8 cellular contexts compared by ENCODE assay signal in genomic region chr20:56392282-56393132, GRCh38. TPM values are rescaled to one million over a fixed set of nuclear protein-coding genes. Genes with fewer than 3 reads are reported as not detected.
DNase-seq lines count a peak whose midpoint lies in the region; ATAC-seq, FAIRE-seq and TF ChIP-seq lines count a peak whose summit lies in the region.

CSTF1 (plus strand) TSS chr20:56392645; CDS start chr20:56395553, 2,908 bp downstream.

- H3K4me1 ChIP-seq in OCI-LY3 (ENCODE audit: low read length) (peaks cover 16% of the 10 kb centered on the region), endothelial cell of umbilical vein (ENCODE audit: control insufficient read depth, extremely low read depth, insufficient read depth, low read length) (peaks cover 14% of the 10 kb centered on the region)

- H3K4me1 Mint-ChIP-seq in Calu3 (ENCODE audit: low read depth, unreplicated experiment): peaks cover 26% of the 10 kb centered on the region

- H3K9me1 ChIP-seq in endothelial cell of umbilical vein (replicated peaks; ENCODE audit: control insufficient read depth, extremely low read depth, insufficient read depth, low read length): no peaks in the 10 kb centered on the region

- peak within 1 kb of the TSS; percentile 80 for H3K27ac ChIP-seq in OCI-LY3 (ENCODE audit: low read length)
- peak within 1 kb of the TSS; percentile 50 for H3K27ac ChIP-seq in endothelial cell of umbilical vein (ENCODE audit: insufficient read depth, low read depth, low read length)

- dilution Hi-C loops in endothelial cell of umbilical vein (cut with MboI; ENCODE audit: extremely low pct_ligation_motif_present, low sequenced_read_pairs): no loop called here

- peaks cover 92% of the 10 kb centered on the region for H3K79me2 ChIP-seq in OCI-LY3 (ENCODE audit: low read length)
- H3K79me2 ChIP-seq in endothelial cell of umbilical vein (ENCODE audit: control insufficient read depth, insufficient read depth, low read length): peaks cover 64% of the 10 kb centered on the region

- no peak within 1 kb of the TSS for H3K4me3 Mint-ChIP-seq in Calu3 (ENCODE audit: low read depth, unreplicated experiment)

- H2AFZ ChIP-seq in OCI-LY3 (ENCODE audit: low read depth, low read length) (peak within 1 kb of the TSS; percentile 69), endothelial cell of umbilical vein (ENCODE audit: low read depth, low read length) (peak within 1 kb of the TSS; percentile 80)

- H3K36me3 Mint-ChIP-seq in Calu3 (ENCODE audit: insufficient read depth, unreplicated experiment): peaks cover 25% of the 10 kb centered on the region

- peaks cover 11% of the 10 kb centered on the region; the same call in 1 of the 2 replicates for H4K20me1 ChIP-seq in OCI-LY3 (ENCODE audit: insufficient read depth, low read length)
- no peaks in the 10 kb centered on the region for H4K20me1 ChIP-seq in endothelial cell of umbilical vein (replicated peaks; ENCODE audit: control insufficient read depth, extremely low read depth, insufficient read depth, low read length)

- peak; percentile 93 for ATAC-seq in GM21515 (IDR thresholded peaks at IDR 0.05; ENCODE audit: unreplicated experiment)

- H3K4me3 ChIP-seq in OCI-LY3 (ENCODE audit: low read length) (peak within 1 kb of the TSS; percentile 88), endothelial cell of umbilical vein (replicated peaks in 1 of 3; ENCODE audit: insufficient read depth in 1 of 3, low read depth in 1 of 3, low read length in 3 of 3) (peak within 1 kb of the TSS; percentile 52 to 79 (median 78))

- no peaks in the 10 kb centered on the region for H3K9me3 Mint-ChIP-seq in Calu3 (ENCODE audit: low read depth, unreplicated experiment)

- FAIRE-seq in endothelial cell of umbilical vein (lab: Jason Lieb, UNC): peak; percentile 98

- H3K9ac ChIP-seq in OCI-LY3 (ENCODE audit: low read length) (peak within 1 kb of the TSS; percentile 90), endothelial cell of umbilical vein (replicated peaks; ENCODE audit: extremely low read depth, insufficient read depth, low read length) (peak within 1 kb of the TSS; percentile 81)

- H3K9me3 ChIP-seq in OCI-LY3 (ENCODE audit: insufficient read depth, low read length): no peaks in the 10 kb centered on the region
- H3K9me3 ChIP-seq in endothelial cell of umbilical vein (replicated peaks; ENCODE audit: control insufficient read depth, insufficient read depth, low read length): no peaks in the 10 kb centered on the region

- no peaks in the 10 kb centered on the region for H3K27me3 Mint-ChIP-seq in Calu3 (ENCODE audit: unreplicated experiment)

- intact Hi-C loops in Calu3 (cut with micrococcal nuclease; ENCODE audit: unreplicated experiment): loop anchor here (5.0 kb wide), 1 partner anchor 35 kb away; the partner anchor contains the start of gene FAM210B
- intact Hi-C loops in endothelial cell of umbilical vein (cut with micrococcal nuclease): loop anchor here (1.0 kb wide), 3 partner anchors 30 to 76 kb away; partner anchors contain the start of genes FAM210B and RTF2

- H3K36me3 ChIP-seq in OCI-LY3 (replicated peaks; ENCODE audit: low read depth, low read length) (peaks cover 70% of the 10 kb centered on the region), endothelial cell of umbilical vein (ENCODE audit: control insufficient read depth in 2 of 2, extremely low read depth in 1 of 2, insufficient read depth in 2 of 2, low read length in 2 of 2) (peaks cover 12 to 13% of the 10 kb centered on the region in 2 experiments)

- POLR2A ChIA-PET in endothelial cell of umbilical vein (lab: Charles Lee): interaction anchor here (0.9 to 1.5 kb wide), 2 partner anchors 9 to 34 kb away, joined by 4 to 6 read pairs; partner anchors contain the start of gene FAM210B

- DNase-seq in Calu3 (peak; percentile 99), HuH-7 (ENCODE audit: low spot score) (peak; percentile 98), endothelial cell of umbilical vein (ENCODE audit: low read depth, low spot score) (peak; percentile 100), midbrain (lab: John Stamatoyannopoulos, UW) (peak; percentile 99)
- peak; percentile 99 for DNase-seq in activated CD8-positive, alpha-beta memory T cell treated with anti-CD3 and anti-CD28 coated beads, Interleukin-2, amount 50 U/mL, for 48 hours
- peak; percentile 98 to 99 for DNase-seq in stimulated activated CD8-positive, alpha-beta memory T cell treated with anti-CD3 and anti-CD28 coated beads, Interleukin-2, amount 100 ng/mL, for 48 hours (ENCODE audit: low read depth in 2 of 2)

- TF ChIP-seq CTCF in Calu3 (IDR thresholded peaks at IDR 0.05; ENCODE audit: unreplicated experiment) (no peak), OCI-LY3 (IDR thresholded peaks at IDR 0.05; ENCODE audit: low read depth, low read length) (no peak), endothelial cell of umbilical vein (IDR thresholded peaks at IDR 0.05; ENCODE audit: extremely low read depth in 1 of 2, insufficient read depth in 1 of 2, low read depth in 1 of 2, low read length in 2 of 2) (no peak)

- TF ChIP-seq POLR2A in endothelial cell of umbilical vein (IDR thresholded peaks at IDR 0.05; ENCODE audit: low read depth, low read length): peak; percentile 51

- H3K4me2 ChIP-seq in OCI-LY3 (ENCODE audit: low read length) (peak within 1 kb of the TSS; percentile 92), endothelial cell of umbilical vein (ENCODE audit: insufficient read depth, low read length) (peak within 1 kb of the TSS; percentile 82)

- no peak within 1 kb of the TSS for H3K27ac Mint-ChIP-seq in Calu3 (ENCODE audit: unreplicated experiment)

- H3K27me3 ChIP-seq in OCI-LY3 (ENCODE audit: low read depth, low read length) (no peaks in the 10 kb centered on the region), endothelial cell of umbilical vein (ENCODE audit: control insufficient read depth in 2 of 2, insufficient read depth in 2 of 2, low read length in 2 of 2) (no peaks in the 10 kb centered on the region)

- CTCF ChIA-PET in Calu3 (lab: Charles Lee) (interaction anchor here (0.8 to 1.3 kb wide), 4 partner anchors 34 to 190 kb away, joined by 3 read pairs; partner anchors contain the start of gene FAM210B), endothelial cell of umbilical vein (lab: Charles Lee) (interaction anchor here (0.8 to 1.8 kb wide), 6 partner anchors 9 to 35 kb away, joined by 3 to 6 read pairs (median 4); partner anchors contain the start of gene CASS4)

- BruUV-seq in Calu3 (replicated peaks; lab: Mats Ljungman, UMichigan): TSS peak; percentile 45
- BruUV-seq in endothelial cell of umbilical vein (replicated peaks; lab: Mats Ljungman, UMichigan): TSS peak; percentile 57

TF ChIP-seq in endothelial cell of umbilical vein, 7 proteins besides CTCF, POLR2A, EP300 and RAD21:
- TF ChIP-seq EZH2 (IDR thresholded peaks at IDR 0.05; ENCODE audit: borderline replicate concordance, low read depth, low read length, severe bottlenecking) (no peak), MYC (IDR thresholded peaks at IDR 0.05; ENCODE audit: low read depth, low read length) (peak; percentile 81), POLR2AphosphoS5 (IDR thresholded peaks at IDR 0.05; ENCODE audit: insufficient read depth, low read depth, low read length) (peak; percentile 37), JUN (IDR thresholded peaks at IDR 0.05; ENCODE audit: borderline replicate concordance, insufficient read depth, insufficient read length, low read depth) (peak; percentile 5), FOS (IDR thresholded peaks at IDR 0.05; ENCODE audit: borderline replicate concordance, insufficient read depth, low read length) (no peak)
- TF ChIP-seq, protein P1, sequence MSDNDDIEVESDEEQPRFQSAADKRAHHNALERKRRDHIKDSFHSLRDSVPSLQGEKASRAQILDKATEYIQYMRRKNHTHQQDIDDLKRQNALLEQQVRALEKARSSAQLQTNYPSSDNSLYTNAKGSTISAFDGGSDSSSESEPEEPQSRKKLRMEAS (IDR thresholded peaks at IDR 0.05; ENCODE audit: insufficient read depth, insufficient read length): peak; percentile 67

RNA-seq across cellular contexts. Expression of gene CSTF1, which starts in this region (rescaled TPM):
- total RNA-seq in Calu3 (2022) (41.0 and 44.3 TPM in 2 replicates), endothelial cell of umbilical vein (32.9 and 39.6 TPM in 2 replicates)
- 49.3 and 51.7 TPM in 2 replicates for polyA plus RNA-seq in endothelial cell of umbilical vein
- polyA plus RNA-seq in endothelial cell of umbilical vein (2011; cell fraction: cytosol; rRNA removed): 38.8 and 41.4 TPM in 2 replicates
- polyA plus RNA-seq in endothelial cell of umbilical vein (2011; cell fraction: nucleus; rRNA removed): 33.5 and 34.2 TPM in 2 replicates
- 33.9 and 43.3 TPM in 2 replicates for polyA plus RNA-seq in endothelial cell of umbilical vein (2012)
- polyA minus RNA-seq in endothelial cell of umbilical vein: 81.1 and 103 TPM in 2 replicates
- polyA minus RNA-seq in endothelial cell of umbilical vein (2011; cell fraction: cytosol; rRNA and poly(A)+ RNA removed): 56.4 TPM
- 19.8 and 31.0 TPM in 2 replicates for polyA minus RNA-seq in endothelial cell of umbilical vein (2011; cell fraction: nucleus; rRNA and poly(A)+ RNA removed)

Comparison
In these comparisons a context has a peak if more than half of its experiments do, and no peak if none do; other contexts are left out.
1. Peak in every context shown above with its lines: DNase-seq, ATAC-seq, H3K4me3 ChIP-seq and H3K27ac ChIP-seq.